ENCODE assay signal across 8 cellular contexts in the genomic region with DNA sequence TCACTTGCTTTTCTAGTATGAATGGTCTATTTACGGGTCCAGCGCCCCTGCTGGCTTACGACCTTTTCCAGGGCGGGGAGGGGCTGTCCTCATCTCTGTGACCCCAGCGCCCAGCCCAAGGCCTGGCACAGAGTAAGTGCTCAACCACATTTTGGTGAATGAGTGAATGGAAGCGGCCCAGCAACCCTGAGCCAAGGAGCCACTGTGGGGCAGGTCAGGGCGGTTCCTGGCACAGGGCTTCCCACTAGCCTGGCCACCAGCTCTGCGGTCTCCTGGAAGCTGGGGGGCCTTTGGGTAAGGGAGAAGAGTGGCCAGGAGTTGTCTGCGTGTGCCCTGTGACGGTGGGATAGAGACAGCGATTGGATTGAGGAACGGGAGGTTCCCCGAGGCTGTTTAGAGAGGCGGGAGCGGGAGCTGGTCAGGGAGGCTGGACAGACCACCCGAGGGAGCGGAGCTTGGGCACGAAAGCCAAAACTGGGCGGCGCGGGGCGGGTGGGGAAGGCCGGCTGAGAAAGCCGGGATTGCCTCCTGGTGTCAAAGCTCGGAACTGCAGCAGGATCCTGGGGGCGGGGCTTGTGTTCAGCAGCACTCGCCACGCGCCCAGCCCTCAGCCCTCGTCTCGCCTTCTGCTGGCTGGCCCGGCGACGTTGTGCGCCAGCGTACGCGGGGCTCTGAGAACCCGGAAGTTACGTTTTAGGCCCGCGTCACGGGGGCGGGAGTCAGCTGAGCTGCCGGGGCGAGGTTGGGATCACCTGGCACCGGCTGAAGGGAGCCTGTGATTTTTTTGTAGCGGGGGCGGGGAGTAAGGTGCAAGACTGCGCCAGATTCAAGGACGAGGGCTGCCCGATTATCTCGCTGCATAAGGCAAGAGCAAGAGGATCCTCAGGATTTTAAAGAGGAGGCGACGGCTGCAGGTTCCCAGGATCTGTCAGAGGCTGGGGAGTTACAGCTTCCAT. TPM values are rescaled to one million over a fixed set of nuclear protein-coding genes. Genes with fewer than 3 reads are reported as not detected.
DNase-seq lines count a peak whose midpoint lies in the region; ATAC-seq, FAIRE-seq and TF ChIP-seq lines count a peak whose summit lies in the region.

A gene with protein sequence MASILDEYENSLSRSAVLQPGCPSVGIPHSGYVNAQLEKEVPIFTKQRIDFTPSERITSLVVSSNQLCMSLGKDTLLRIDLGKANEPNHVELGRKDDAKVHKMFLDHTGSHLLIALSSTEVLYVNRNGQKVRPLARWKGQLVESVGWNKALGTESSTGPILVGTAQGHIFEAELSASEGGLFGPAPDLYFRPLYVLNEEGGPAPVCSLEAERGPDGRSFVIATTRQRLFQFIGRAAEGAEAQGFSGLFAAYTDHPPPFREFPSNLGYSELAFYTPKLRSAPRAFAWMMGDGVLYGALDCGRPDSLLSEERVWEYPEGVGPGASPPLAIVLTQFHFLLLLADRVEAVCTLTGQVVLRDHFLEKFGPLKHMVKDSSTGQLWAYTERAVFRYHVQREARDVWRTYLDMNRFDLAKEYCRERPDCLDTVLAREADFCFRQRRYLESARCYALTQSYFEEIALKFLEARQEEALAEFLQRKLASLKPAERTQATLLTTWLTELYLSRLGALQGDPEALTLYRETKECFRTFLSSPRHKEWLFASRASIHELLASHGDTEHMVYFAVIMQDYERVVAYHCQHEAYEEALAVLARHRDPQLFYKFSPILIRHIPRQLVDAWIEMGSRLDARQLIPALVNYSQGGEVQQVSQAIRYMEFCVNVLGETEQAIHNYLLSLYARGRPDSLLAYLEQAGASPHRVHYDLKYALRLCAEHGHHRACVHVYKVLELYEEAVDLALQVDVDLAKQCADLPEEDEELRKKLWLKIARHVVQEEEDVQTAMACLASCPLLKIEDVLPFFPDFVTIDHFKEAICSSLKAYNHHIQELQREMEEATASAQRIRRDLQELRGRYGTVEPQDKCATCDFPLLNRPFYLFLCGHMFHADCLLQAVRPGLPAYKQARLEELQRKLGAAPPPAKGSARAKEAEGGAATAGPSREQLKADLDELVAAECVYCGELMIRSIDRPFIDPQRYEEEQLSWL (plus strand): TSS at position 718 of the 956 bp plus-strand sequence. CDS start 319 bp downstream, outside the sequence.

- no peaks in the 10 kb centered on the region for H3K27me3 ChIP-seq in bronchial epithelial cell (ENCODE audit: control insufficient read depth, insufficient read depth, low read length)
- no peaks in the 10 kb centered on the region for H3K27me3 ChIP-seq in spleen (replicated peaks in 1 of 7)

- H3K9me3 ChIP-seq in spleen, result no peaks in the 10 kb centered on the region

- peak; percentile 80 for DNase-seq in AG09309 (ENCODE audit: low read depth)
- DNase-seq in NCI-H2227 treated with DMSO at 0.1 percent for 48 hours (lab: John Stamatoyannopoulos, UW), result peak; percentile 92
- DNase-seq in bronchial epithelial cell (ENCODE audit: low read depth), result peak; percentile 93
- peak; percentile 97 to 98 (median 98) for DNase-seq in immature natural killer cell
- DNase-seq in spleen, result peak; percentile 100

- WGBS in spleen, 5 donors, result 5 to 9% (median 6%) methylated on average over 39 to 55 of the region's 55 CpGs

- H3K4me3 ChIP-seq in AG09309 (ENCODE audit: control insufficient read depth, low read depth, low read length) (peak within 1 kb of the TSS; percentile 58), WI38 (ENCODE audit: low read depth, low read length) (peak within 1 kb of the TSS; percentile 72), bronchial epithelial cell (ENCODE audit: low read depth, low read length) (peak within 1 kb of the TSS; percentile 78), spleen (peak within 1 kb of the TSS; percentile 84 to 98 (median 88))

- TF ChIP-seq POLR2A in spleen (IDR thresholded peaks at IDR 0.05), result peak in 1 of 3 donors; percentile 66

- H3K27ac ChIP-seq in spleen, result peak within 1 kb of the TSS; percentile 58 to 92 (median 90)

- no peaks in the 10 kb centered on the region for H3K9me3 Mint-ChIP-seq in immature natural killer cell

- no peak for FAIRE-seq in bronchial epithelial cell (lab: Jason Lieb, UNC)

- intact Hi-C loops in spleen (cut with DNase I; ENCODE audit: low total_unique reads), result loop anchor here (5.0 kb wide), 1 partner anchor 217 kb away; no protein-coding TSS in a partner anchor

- H3K4me3 Mint-ChIP-seq in immature natural killer cell, result peak within 1 kb of the TSS; percentile 96 to 100 (median 99)

- peaks cover 0 to 6% (median 5%) of the 10 kb centered on the region in 3 donors for H3K36me3 Mint-ChIP-seq in immature natural killer cell

- peaks cover 11 to 60% (median 43%) of the 10 kb centered on the region in 6 donors for H3K4me1 ChIP-seq in spleen

- peaks cover 41 to 53% of the 10 kb centered on the region in 2 donors for H3K4me1 Mint-ChIP-seq in immature natural killer cell

- ATAC-seq in GM18909 (IDR thresholded peaks at IDR 0.05; ENCODE audit: poor library complexity, unreplicated experiment), result peak; percentile 86
- ATAC-seq in HG03175 (IDR thresholded peaks at IDR 0.05; ENCODE audit: unreplicated experiment), result peak; percentile 89

- peak within 1 kb of the TSS; percentile 96 to 100 (median 98) for H3K27ac Mint-ChIP-seq in immature natural killer cell

- peaks cover 4 to 14% (median 10%) of the 10 kb centered on the region in 3 donors for H3K27me3 Mint-ChIP-seq in immature natural killer cell (ENCODE audit: low read depth in 3 of 3)

- H3K36me3 ChIP-seq in bronchial epithelial cell (ENCODE audit: control insufficient read depth, insufficient read depth, low read length), result peaks cover 3% of the 10 kb centered on the region
- peaks cover 0 to 35% (median 24%) of the 10 kb centered on the region in 6 donors for H3K36me3 ChIP-seq in spleen

- peak; percentile 89 for TF ChIP-seq CTCF in AG09309 (IDR thresholded peaks at IDR 0.05; ENCODE audit: control insufficient read depth, insufficient read depth, low read depth, low read length, missing control alignments)
- peak; percentile 72 for TF ChIP-seq CTCF in WI38 (IDR thresholded peaks at IDR 0.05; ENCODE audit: low read depth, low read length)
- TF ChIP-seq CTCF in bronchial epithelial cell (IDR thresholded peaks at IDR 0.05; ENCODE audit: insufficient read depth, low read length, severe bottlenecking), result peak; percentile 98
- TF ChIP-seq CTCF in spleen (IDR thresholded peaks at IDR 0.05 in 8 of 11, conservative IDR thresholded peaks at IDR 0.05 in 3 of 11), result peak; percentile 99 to 100 (median 100)

RNA-seq across cellular contexts. Expression of the gene that starts here (rescaled TPM):
- 26.3 and 30.6 TPM in 2 replicates for total RNA-seq in bronchial epithelial cell
- 10 to 100 TPM; 20.8 to 36.8 (median 35.3) TPM for polyA plus RNA-seq in immature natural killer cell
- 10 to 100 TPM; 18.6 to 29.1 (median 25.3) TPM for total RNA-seq in spleen
- 10 to 100 TPM in 1 of 3 donors, 1 to 10 TPM in 2; 7.2 to 15.8 (median 7.4) TPM for polyA plus RNA-seq in spleen

Comparison
In these comparisons a context has a peak if more than half of its experiments do, and no peak if none do; other contexts are left out.
1. Peak in every context shown above with its lines: DNase-seq, ATAC-seq, H3K4me3 ChIP-seq and H3K27ac ChIP-seq.